In the genomic region with DNA sequence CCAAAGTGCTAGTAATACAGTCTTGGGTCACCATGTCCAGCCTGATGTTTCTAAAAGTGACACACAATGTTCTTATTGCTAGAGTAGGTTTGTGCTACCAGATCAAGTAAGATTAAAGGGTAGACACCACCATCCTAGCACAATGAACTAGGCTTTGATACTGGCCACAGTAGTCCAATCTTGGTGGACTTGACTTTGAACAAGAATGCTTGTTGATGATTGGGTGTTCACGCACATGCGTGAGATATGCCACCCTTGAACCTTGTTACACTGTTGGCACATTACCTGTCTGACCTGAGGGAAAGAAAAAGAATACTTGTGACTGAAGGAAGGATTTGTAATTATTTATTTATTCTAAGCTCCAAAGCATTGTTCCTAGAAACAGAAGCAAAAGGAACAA, we compare ENCODE assay signal across 21 cellular contexts.
DNase-seq lines count a peak whose midpoint lies in the region; ATAC-seq, FAIRE-seq and TF ChIP-seq lines count a peak whose summit lies in the region.
"Had no signal": no experiment of that assay in that cellular context is flagged by ENCODE, and none has a peak within 500 bp of the region (broad histone marks: within the 10 kb centered on the region; RNA-seq: fewer than 3 reads in every experiment).

No MANE protein-coding gene starts in this region.

- H3K36me3 ChIP-seq in K562 (ENCODE audit: control insufficient read depth, insufficient read depth, low read length) (peaks cover 95% of the 10 kb centered on the region), HepG2 (replicated peaks in 1 of 2; ENCODE audit: control insufficient read depth in 1 of 2, insufficient read depth in 2 of 2, low read length in 2 of 2) (peaks cover 14 to 78% of the 10 kb centered on the region in 2 experiments)

- H3K4me2 ChIP-seq in K562 (ENCODE audit: insufficient read depth, low read length) (no peak overlapping the region), HepG2 (ENCODE audit: low read depth, low read length) (no peak overlapping the region)
- H3K4me2 ChIP-seq: A549, BLaER1, GM23338 had no signal

- H3K9me3 ChIP-seq in K562 (replicated peaks; ENCODE audit: control insufficient read depth, insufficient read depth, low read depth, low read length) (no peaks in the 10 kb centered on the region), HepG2 (ENCODE audit: low read length) (no peaks in the 10 kb centered on the region)
- H3K9me3 ChIP-seq: A549, BLaER1 had no signal

- no peak overlapping the region for H3K4me3 Mint-ChIP-seq in activated CD4-positive, alpha-beta memory T cell treated with anti-CD3 and anti-CD28 coated beads for 36 hours
- H3K4me3 Mint-ChIP-seq in activated CD4-positive, alpha-beta memory T cell treated with anti-CD3 and anti-CD28 coated beads, Interleukin-2, amount 10 ng/mL, durations not matched to agents 7 days and 5 days, result no peak overlapping the region
- H3K4me3 Mint-ChIP-seq in activated CD4-positive, alpha-beta T cell treated with anti-CD3 and anti-CD28 coated beads, Interleukin-2, amount 10 ng/mL, durations not matched to agents 24 days and 14 days, result no peak overlapping the region
- H3K4me3 Mint-ChIP-seq: CD14-positive monocyte; CD4-positive, alpha-beta memory T cell; GM23338 had no signal

- no peaks in the 10 kb centered on the region for H3K27me3 ChIP-seq in K562 (ENCODE audit: control insufficient read depth in 2 of 2, insufficient read depth in 2 of 2, low read length in 2 of 2)
- H3K27me3 ChIP-seq in HepG2 (ENCODE audit: control insufficient read depth in 1 of 2, insufficient read depth in 2 of 2, low read length in 2 of 2), result no peaks in the 10 kb centered on the region
- H3K27me3 ChIP-seq: BLaER1 had no signal

- no peaks in the 10 kb centered on the region for H4K20me1 ChIP-seq in K562 (replicated peaks; ENCODE audit: control insufficient read depth, insufficient read depth, low read length)
- no peaks in the 10 kb centered on the region for H4K20me1 ChIP-seq in HepG2 (ENCODE audit: insufficient read depth, low read length)
- H4K20me1 ChIP-seq: BLaER1 had no signal

- WGBS in K562 (ENCODE audit: insufficient coverage, low coverage, missing lambda C conversion rate), result 100% methylated on average over 2 of the region's 2 CpGs
- WGBS in HepG2 (ENCODE audit: low lambda C conversion rate), result 94% methylated on average over 2 of the region's 2 CpGs

- H3K36me3 Mint-ChIP-seq in activated CD4-positive, alpha-beta memory T cell treated with anti-CD3 and anti-CD28 coated beads for 36 hours, result peaks cover 55% of the 10 kb centered on the region
- H3K36me3 Mint-ChIP-seq in activated CD4-positive, alpha-beta memory T cell treated with anti-CD3 and anti-CD28 coated beads, Interleukin-2, amount 10 ng/mL, durations not matched to agents 7 days and 5 days (ENCODE audit: low read depth), result peaks cover 76% of the 10 kb centered on the region
- H3K36me3 Mint-ChIP-seq in activated CD4-positive, alpha-beta T cell treated with anti-CD3 and anti-CD28 coated beads, Interleukin-2, amount 10 ng/mL, durations not matched to agents 24 days and 14 days (ENCODE audit: low read depth), result peaks cover 64% of the 10 kb centered on the region

- H3K4me3 ChIP-seq in K562, result no peak overlapping the region
- no peak overlapping the region for H3K4me3 ChIP-seq in HepG2 (replicated peaks in 1 of 3; ENCODE audit: insufficient read depth in 1 of 3, low read depth in 2 of 3, low read length in 3 of 3)
- H3K4me3 ChIP-seq: A549, BLaER1, GM23338 had no signal

- TF ChIP-seq CTCF in K562 (IDR thresholded peaks at IDR 0.05 in 2 of 3, conservative IDR thresholded peaks at IDR 0.05 in 1 of 3; ENCODE audit: insufficient read depth in 2 of 3, low read depth in 1 of 3, low read length in 3 of 3), result no peak
- no peak for TF ChIP-seq CTCF in HepG2 (CRISPR knock-in tag; IDR thresholded peaks at IDR 0.05)

- no peaks in the 10 kb centered on the region for H3K9me3 Mint-ChIP-seq in activated CD4-positive, alpha-beta memory T cell treated with anti-CD3 and anti-CD28 coated beads for 36 hours
- no peaks in the 10 kb centered on the region for H3K9me3 Mint-ChIP-seq in activated CD4-positive, alpha-beta memory T cell treated with anti-CD3 and anti-CD28 coated beads, Interleukin-2, amount 10 ng/mL, durations not matched to agents 7 days and 5 days
- H3K9me3 Mint-ChIP-seq in activated CD4-positive, alpha-beta T cell treated with anti-CD3 and anti-CD28 coated beads, Interleukin-2, amount 10 ng/mL, durations not matched to agents 24 days and 14 days, result no peaks in the 10 kb centered on the region
- H3K9me3 Mint-ChIP-seq: CD14-positive monocyte; CD4-positive, alpha-beta memory T cell; GM23338 had no signal

- intact Hi-C loops in activated CD4-positive, alpha-beta memory T cell treated with anti-CD3 and anti-CD28 coated beads for 36 hours (cut with micrococcal nuclease), result no loop called here
- intact Hi-C loops in K562 (cut with micrococcal nuclease), result no loop called here
- intact Hi-C loops in HepG2 (cut with micrococcal nuclease; ENCODE audit: unreplicated experiment), result no loop called here
- intact Hi-C loops in activated CD4-positive, alpha-beta T cell treated with anti-CD3 and anti-CD28 coated beads, Interleukin-2, amount 10 ng/mL, durations not matched to agents 24 days and 14 days (cut with micrococcal nuclease), result no loop called here

- H3K4me1 Mint-ChIP-seq in activated CD4-positive, alpha-beta memory T cell treated with anti-CD3 and anti-CD28 coated beads for 36 hours (ENCODE audit: low read depth), result peaks cover 8% of the 10 kb centered on the region
- H3K4me1 Mint-ChIP-seq in activated CD4-positive, alpha-beta memory T cell treated with anti-CD3 and anti-CD28 coated beads, Interleukin-2, amount 10 ng/mL, durations not matched to agents 7 days and 5 days, result peaks cover 10% of the 10 kb centered on the region
- peaks cover 6% of the 10 kb centered on the region for H3K4me1 Mint-ChIP-seq in activated CD4-positive, alpha-beta T cell treated with anti-CD3 and anti-CD28 coated beads, Interleukin-2, amount 10 ng/mL, durations not matched to agents 24 days and 14 days
- H3K4me1 Mint-ChIP-seq: CD14-positive monocyte had no signal

- H3K4me1 ChIP-seq in K562 (replicated peaks in 1 of 2; ENCODE audit: control insufficient read depth in 2 of 2, insufficient read depth in 2 of 2, low read length in 2 of 2) (no peaks in the 10 kb centered on the region), HepG2 (ENCODE audit: insufficient read depth, low read length) (no peaks in the 10 kb centered on the region)
- H3K4me1 ChIP-seq: A549 had no signal

- in situ Hi-C loops in K562 (cut with MboI) (no loop called here), HepG2 (cut with HindIII; ENCODE audit: extremely low pct_ligation_motif_present, low pct_unique_long_range_greater_than_20kb) (no loop called here)

- CTCF ChIA-PET in activated CD4-positive, alpha-beta memory T cell treated with anti-CD3 and anti-CD28 coated beads for 36 hours (lab: Charles Lee), result interaction anchor here (1.4 kb wide), 1 partner anchor 8 kb away, joined by 3 read pairs; no protein-coding TSS in a partner anchor
- CTCF ChIA-PET in activated CD4-positive, alpha-beta memory T cell treated with anti-CD3 and anti-CD28 coated beads, Interleukin-2, amount 10 ng/mL, durations not matched to agents 7 days and 5 days (lab: Charles Lee), result interaction anchor here (1.1 kb wide), 1 partner anchor 8 kb away, joined by 3 read pairs; no protein-coding TSS in a partner anchor
- CTCF ChIA-PET in K562 (lab: Yijun Ruan, JAX; ENCODE audit: low intra/inter-chr PET ratio) (no interaction called here), HepG2 (lab: Yijun Ruan, JAX; ENCODE audit: low intra/inter-chr PET ratio, low total read pairs) (no interaction called here)

- H2AFZ ChIP-seq in K562 (ENCODE audit: low read depth, low read length) (no peak overlapping the region), HepG2 (ENCODE audit: low read length) (no peak overlapping the region)
- H2AFZ ChIP-seq: GM23338 had no signal

- no peak overlapping the region for H3K27ac ChIP-seq in K562 (ENCODE audit: extremely low read depth, low read depth, low read length)
- H3K27ac ChIP-seq in HepG2 (ENCODE audit: extremely low read length, insufficient read depth, low read length), result no peak overlapping the region
- H3K27ac ChIP-seq: 22Rv1, A549, BLaER1 had no signal

- H3K9ac ChIP-seq in K562 (ENCODE audit: insufficient read depth in 1 of 2, low read depth in 2 of 2, low read length in 2 of 2) (no peak overlapping the region), HepG2 (ENCODE audit: insufficient read depth, low read depth, low read length) (no peak overlapping the region)
- H3K9ac ChIP-seq: BLaER1 had no signal

- H3K79me2 ChIP-seq in K562 (ENCODE audit: control insufficient read depth, insufficient read depth, low read length) (no peaks in the 10 kb centered on the region), HepG2 (ENCODE audit: insufficient read depth, low read length) (no peaks in the 10 kb centered on the region)

- BruUV-seq in K562 (replicated peaks; lab: Mats Ljungman, UMichigan) (no TSS peak), HepG2 (replicated peaks; lab: Mats Ljungman, UMichigan) (no TSS peak)

- H3K27me3 Mint-ChIP-seq in activated CD4-positive, alpha-beta memory T cell treated with anti-CD3 and anti-CD28 coated beads for 36 hours, result no peaks in the 10 kb centered on the region
- no peaks in the 10 kb centered on the region for H3K27me3 Mint-ChIP-seq in activated CD4-positive, alpha-beta memory T cell treated with anti-CD3 and anti-CD28 coated beads, Interleukin-2, amount 10 ng/mL, durations not matched to agents 7 days and 5 days
- no peaks in the 10 kb centered on the region for H3K27me3 Mint-ChIP-seq in activated CD4-positive, alpha-beta T cell treated with anti-CD3 and anti-CD28 coated beads, Interleukin-2, amount 10 ng/mL, durations not matched to agents 24 days and 14 days
- H3K27me3 Mint-ChIP-seq: CD4-positive, alpha-beta memory T cell had no signal

- TF ChIP-seq EP300 in K562 (IDR thresholded peaks at IDR 0.05; ENCODE audit: low read length) (no peak), HepG2 (IDR thresholded peaks at IDR 0.05; ENCODE audit: low read depth in 2 of 2, low read length in 2 of 2) (no peak), HepG2 (CRISPR knock-in tag; IDR thresholded peaks at IDR 0.05; ENCODE audit: borderline replicate concordance) (no peak)

- ATAC-seq in K562 (no peak; the same call in 2 of the 3 replicates), HepG2 (no peak)
- ATAC-seq: A549, GM23338 had no signal

- no peak for TF ChIP-seq POLR2A in GM12891 (IDR thresholded peaks at IDR 0.05; ENCODE audit: low read depth, low read length)
- TF ChIP-seq POLR2A in K562 (conservative IDR thresholded peaks at IDR 0.05), result no peak
- TF ChIP-seq POLR2A in HepG2 (IDR thresholded peaks at IDR 0.05; ENCODE audit: insufficient read depth in 1 of 2, low read depth in 2 of 2, low read length in 2 of 2), result no peak

- no peak for DNase-seq in activated CD4-positive, alpha-beta memory T cell treated with anti-CD3 and anti-CD28 coated beads for 36 hours
- no peak for DNase-seq in activated CD4-positive, alpha-beta memory T cell treated with anti-CD3 and anti-CD28 coated beads, Interleukin-2, amount 10 ng/mL, durations not matched to agents 7 days and 5 days
- DNase-seq in GM12891 (ENCODE audit: insufficient read length, low spot score) (no peak), K562 (ENCODE audit: extremely low read depth in 1 of 4, low spot score in 3 of 4) (no peak), HepG2 (ENCODE audit: low spot score) (no peak), SHP77 treated with DMSO at 0.1 percent for 48 hours (lab: John Stamatoyannopoulos, UW) (no peak)
- DNase-seq in activated CD4-positive, alpha-beta T cell treated with anti-CD3 and anti-CD28 coated beads, Interleukin-2, amount 10 ng/mL, durations not matched to agents 24 days and 14 days, result no peak
- DNase-seq in activated effector memory CD4-positive, alpha-beta T cell treated with anti-CD3 and anti-CD28 coated beads, Interleukin-2, amount 50 U/mL, for 16 hours, result no peak
- DNase-seq: AML-193; CD4-positive, alpha-beta memory T cell; DMS153; DMS79; GDM1; HCEC 1CT had no signal

- FAIRE-seq in GM12891 (lab: Jason Lieb, UNC), result peak; percentile 58
- FAIRE-seq in K562 (lab: Jason Lieb, UNC), result no peak
- FAIRE-seq in HepG2 (lab: Jason Lieb, UNC), result no peak
- FAIRE-seq: A549, H54, HTR-8/SVneo had no signal

- peak overlapping the region; percentile 47 for H3K27ac Mint-ChIP-seq in activated CD4-positive, alpha-beta memory T cell treated with anti-CD3 and anti-CD28 coated beads for 36 hours
- no peak overlapping the region for H3K27ac Mint-ChIP-seq in activated CD4-positive, alpha-beta memory T cell treated with anti-CD3 and anti-CD28 coated beads, Interleukin-2, amount 10 ng/mL, durations not matched to agents 7 days and 5 days
- no peak overlapping the region for H3K27ac Mint-ChIP-seq in activated CD4-positive, alpha-beta T cell treated with anti-CD3 and anti-CD28 coated beads, Interleukin-2, amount 10 ng/mL, durations not matched to agents 24 days and 14 days
- H3K27ac Mint-ChIP-seq: GM23338 had no signal

- no peak for TF ChIP-seq RAD21 in K562 (CRISPR knock-in tag; conservative IDR thresholded peaks at IDR 0.05 in 1 of 2, IDR thresholded peaks at IDR 0.05 in 1 of 2)
- no peak for TF ChIP-seq RAD21 in HepG2 (CRISPR knock-in tag; IDR thresholded peaks at IDR 0.05)

- no peaks in the 10 kb centered on the region for H3K9me1 ChIP-seq in K562 (ENCODE audit: control insufficient read depth, insufficient read depth, low read length)

- POLR2A ChIA-PET in activated CD4-positive, alpha-beta memory T cell treated with anti-CD3 and anti-CD28 coated beads for 36 hours (lab: Charles Lee), result no interaction called here
- POLR2A ChIA-PET in activated CD4-positive, alpha-beta memory T cell treated with anti-CD3 and anti-CD28 coated beads, Interleukin-2, amount 10 ng/mL, durations not matched to agents 7 days and 5 days (lab: Charles Lee), result no interaction called here
- POLR2A ChIA-PET in K562 (lab: Yijun Ruan, JAX), result interaction anchor here (0.7 kb wide), 1 partner anchor 57 kb away, joined by 3 read pairs; no protein-coding TSS in a partner anchor
- POLR2A ChIA-PET in HepG2 (lab: Yijun Ruan, JAX), result no interaction called here

Comparison
In these comparisons a context has a peak if more than half of its experiments do, and no peak if none do; other contexts are left out.
1. CTCF ChIA-PET loops: an anchor here in activated CD4-positive, alpha-beta memory T cell treated with anti-CD3 and anti-CD28 coated beads for 36 hours (1.4 kb wide) and activated CD4-positive, alpha-beta memory T cell treated with anti-CD3 and anti-CD28 coated beads, Interleukin-2, amount 10 ng/mL, durations not matched to agents 7 days and 5 days (1.1 kb wide); none called in K562 and HepG2.